ENCODE assay signal across 17 cellular contexts in genomic region chr1:11422701-11423100, GRCh38. TPM values are rescaled to one million over a fixed set of nuclear protein-coding genes. Genes with fewer than 3 reads are reported as not detected.
DNase-seq lines count a peak whose midpoint lies in the region; TF ChIP-seq lines count a peak whose summit lies in the region.
"Had no signal": no experiment of that assay in that cellular context is flagged by ENCODE, and none has a peak within 500 bp of the region (broad histone marks: within the 10 kb centered on the region; RNA-seq: fewer than 3 reads in every experiment).

No MANE protein-coding gene starts in this region.

- H3K27ac ChIP-seq in VCaP: peak overlapping the region; percentile 79; the same call in 1 of the 2 replicates
- no peak overlapping the region for H3K27ac ChIP-seq in neural progenitor cell
- H3K27ac ChIP-seq: BLaER1, C4-2B, GM23248 had no signal

- no peaks in the 10 kb centered on the region for H3F3A ChIP-seq in neural progenitor cell (ENCODE audit: low read depth)

- H3K9me3 Mint-ChIP-seq in neural progenitor cell: no peaks in the 10 kb centered on the region
- H3K9me3 Mint-ChIP-seq: CD8-positive, alpha-beta T cell; H9 had no signal

- DNase-seq in NCI-H524 (lab: John Stamatoyannopoulos, UW) (peak; percentile 30 to 41), NCI-H524 treated with DMSO at 0.1 percent for 48 hours (lab: John Stamatoyannopoulos, UW) (no peak), cerebellar cortex (ENCODE audit: low spot score) (peak; percentile 44), neural progenitor cell (ENCODE audit: low spot score) (no peak), AG08396 (ENCODE audit: low spot score) (no peak)
- DNase-seq: Caco-2; CD4-positive, CD25-positive, alpha-beta regulatory T cell; CD8-positive, alpha-beta T cell; DMS53; DMS79 treated with DMSO at 0.1 percent for 48 hours; GM23248; H9 had no signal

- H3K79me2 ChIP-seq in neural progenitor cell (ENCODE audit: low read depth): no peaks in the 10 kb centered on the region

- H3K27me3 ChIP-seq in neural progenitor cell: no peaks in the 10 kb centered on the region
- H3K27me3 ChIP-seq: BLaER1 had no signal

- no peaks in the 10 kb centered on the region for H3K4me1 ChIP-seq in neural progenitor cell
- H3K4me1 ChIP-seq: Caco-2 had no signal

- no peak overlapping the region for H3K4me2 ChIP-seq in neural progenitor cell
- H3K4me2 ChIP-seq: BLaER1 had no signal

- no peak overlapping the region for H3K9ac ChIP-seq in neural progenitor cell
- H3K9ac ChIP-seq: BLaER1, GM23248 had no signal

- no peaks in the 10 kb centered on the region for H3K36me3 ChIP-seq in neural progenitor cell
- H3K36me3 ChIP-seq: BLaER1 had no signal

- H3K4me1 Mint-ChIP-seq in neural progenitor cell: peaks cover 12% of the 10 kb centered on the region
- H3K4me1 Mint-ChIP-seq: B cell had no signal

- no peak overlapping the region for H2AFZ ChIP-seq in neural progenitor cell (replicated peaks)
- H2AFZ ChIP-seq: GM23248 had no signal

- H3K36me3 Mint-ChIP-seq in neural progenitor cell: no peaks in the 10 kb centered on the region
- H3K36me3 Mint-ChIP-seq: CD4-positive, CD25-positive, alpha-beta regulatory T cell; CD8-positive, alpha-beta T cell had no signal

- H4K20me1 ChIP-seq in neural progenitor cell (ENCODE audit: low read depth): no peaks in the 10 kb centered on the region
- H4K20me1 ChIP-seq: BLaER1 had no signal

- no peak overlapping the region for H3K4me3 ChIP-seq in neural progenitor cell
- H3K4me3 ChIP-seq: BLaER1, GM12878, GM23248 had no signal

- H3K27me3 Mint-ChIP-seq in neural progenitor cell (ENCODE audit: insufficient read depth, low read depth): peaks cover 14% of the 10 kb centered on the region

- no peaks in the 10 kb centered on the region for H3K9me3 ChIP-seq in neural progenitor cell (ENCODE audit: low read depth)
- H3K9me3 ChIP-seq: BLaER1, Caco-2 had no signal

- no peak overlapping the region for H3K4me3 Mint-ChIP-seq in neural progenitor cell
- H3K4me3 Mint-ChIP-seq: B cell; CD4-positive, CD25-positive, alpha-beta regulatory T cell; CD8-positive, alpha-beta T cell; H9 had no signal

- H3K27ac Mint-ChIP-seq in neural progenitor cell: no peak overlapping the region
- H3K27ac Mint-ChIP-seq: B cell; CD4-positive, CD25-positive, alpha-beta regulatory T cell; CD8-positive, alpha-beta T cell; H9 had no signal

- TF ChIP-seq CTCF in VCaP (conservative IDR thresholded peaks at IDR 0.05) (no peak), neural progenitor cell (IDR thresholded peaks at IDR 0.05) (no peak)

RNA-seq across cellular contexts. Expression of gene DISP3, which starts 56.3 kb away (rescaled TPM):
- 2.0 and 3.4 TPM in 2 replicates for total RNA-seq in neural progenitor cell (ENCODE audit: low replicate concordance)
- total RNA-seq: GM23248 had no signal

Comparison
In these comparisons a context has a peak if more than half of its experiments do, and no peak if none do; other contexts are left out.
1. DNase-seq: peak in NCI-H524 (2 of 2) and cerebellar cortex (single experiment); none in NCI-H524 treated with DMSO at 0.1 percent for 48 hours (single experiment), neural progenitor cell (single experiment) and AG08396 (single experiment).